In genomic region chr1:243482237-243483022, GRCh38 we compare ENCODE assay signal across 8 cellular contexts.
DNase-seq lines count a peak whose midpoint lies in the region; TF ChIP-seq lines count a peak whose summit lies in the region.

No MANE protein-coding gene starts in this region.

- BruUV-seq in MCF 10A (replicated peaks; lab: Mats Ljungman, UMichigan), result no TSS peak

- no peak overlapping the region for H3K27ac ChIP-seq in CD8-positive, alpha-beta memory T cell (ENCODE audit: low read depth, low read length)
- no peak overlapping the region for H3K27ac ChIP-seq in transverse colon

- CTCF ChIA-PET in CD8-positive, alpha-beta memory T cell (lab: Charles Lee), result no interaction called here
- CTCF ChIA-PET in MCF 10A (lab: Yijun Ruan, JAX), result interaction anchor here (0.6 to 1.6 kb wide), 2 partner anchors 177 to 791 kb away, joined by 3 read pairs; no protein-coding TSS in a partner anchor

- DNase-seq in CD8-positive, alpha-beta memory T cell, result no peak
- DNase-seq in NCI-H1694 (lab: John Stamatoyannopoulos, UW) (peak; percentile 100), MCF 10A (ENCODE audit: unreplicated experiment) (peak; percentile 47), left kidney (ENCODE audit: low read depth, low spot score) (peak; percentile 63), transverse colon (no peak), NCI-H2029 (lab: John Stamatoyannopoulos, UW) (no peak), NCI-H1930 (lab: John Stamatoyannopoulos, UW) (no peak)
- no peak for DNase-seq in activated CD4-positive, alpha-beta T cell treated with anti-CD3 and anti-CD28 coated beads for 1 hour

- intact Hi-C loops in MCF 10A (cut with micrococcal nuclease) (no loop called here), transverse colon (cut with DNase I; ENCODE audit: low total_unique reads) (no loop called here)

- in situ Hi-C loops in transverse colon (cut with MboI; ENCODE audit: low pct_ligation_motif_present in 1 of 4, low pct_unique_long_range_greater_than_20kb in 1 of 4, low sequenced_read_pairs in 3 of 4), result no loop called here

- H3K4me3 ChIP-seq in CD8-positive, alpha-beta memory T cell (ENCODE audit: low read length), result peak overlapping the region; percentile 47
- H3K4me3 ChIP-seq in transverse colon, result peak overlapping the region; percentile 14 to 49 (median 35)

- no peaks in the 10 kb centered on the region for H3K36me3 ChIP-seq in CD8-positive, alpha-beta memory T cell (ENCODE audit: insufficient read depth, low read length)
- H3K36me3 ChIP-seq in transverse colon, result no peaks in the 10 kb centered on the region

- H3K9me3 ChIP-seq in CD8-positive, alpha-beta memory T cell (ENCODE audit: low read length), result no peaks in the 10 kb centered on the region
- H3K9me3 ChIP-seq in transverse colon, result no peaks in the 10 kb centered on the region

- TF ChIP-seq EP300 in transverse colon (IDR thresholded peaks at IDR 0.05; ENCODE audit: low read depth), result no peak

- H3K27me3 Mint-ChIP-seq in CD8-positive, alpha-beta memory T cell, result no peaks in the 10 kb centered on the region
- H3K27me3 Mint-ChIP-seq in MCF 10A (ENCODE audit: insufficient read depth, unreplicated experiment), result no peaks in the 10 kb centered on the region

- H3K4me1 ChIP-seq in CD8-positive, alpha-beta memory T cell (ENCODE audit: insufficient read depth, low read length), result peaks cover 13% of the 10 kb centered on the region
- peaks cover 0 to 10% (median 7%) of the 10 kb centered on the region in 4 donors for H3K4me1 ChIP-seq in transverse colon

- peak overlapping the region in 3 of 8 donors; percentile 47 to 77 (median 50) for H3K27ac Mint-ChIP-seq in CD8-positive, alpha-beta memory T cell
- H3K27ac Mint-ChIP-seq in MCF 10A (ENCODE audit: low read depth, unreplicated experiment), result peak overlapping the region; percentile 42

- H3K4me3 Mint-ChIP-seq in CD8-positive, alpha-beta memory T cell, result peak overlapping the region; percentile 70 to 89 (median 79)
- H3K4me3 Mint-ChIP-seq in MCF 10A (ENCODE audit: unreplicated experiment), result no peak overlapping the region

- POLR2A ChIA-PET in CD8-positive, alpha-beta memory T cell (lab: Charles Lee), result no interaction called here
- POLR2A ChIA-PET in MCF 10A (lab: Yijun Ruan, JAX), result no interaction called here

- H3K27me3 ChIP-seq in CD8-positive, alpha-beta memory T cell (ENCODE audit: insufficient read depth, low read length, poor library complexity, severe bottlenecking), result no peaks in the 10 kb centered on the region
- no peaks in the 10 kb centered on the region for H3K27me3 ChIP-seq in transverse colon

- TF ChIP-seq CTCF in MCF 10A (IDR thresholded peaks at IDR 0.05; ENCODE audit: unreplicated experiment) (no peak), transverse colon (IDR thresholded peaks at IDR 0.05) (no peak)

- peaks cover 18 to 33% (median 26%) of the 10 kb centered on the region in 3 donors for H3K4me1 Mint-ChIP-seq in CD8-positive, alpha-beta memory T cell
- H3K4me1 Mint-ChIP-seq in MCF 10A (ENCODE audit: insufficient read depth, unreplicated experiment), result peaks cover 17% of the 10 kb centered on the region

- H3K36me3 Mint-ChIP-seq in CD8-positive, alpha-beta memory T cell, result peaks cover under 1 to 7% (median 6%) of the 10 kb centered on the region in 3 donors
- peaks cover 18% of the 10 kb centered on the region for H3K36me3 Mint-ChIP-seq in MCF 10A (ENCODE audit: insufficient read depth, unreplicated experiment)

- TF ChIP-seq POLR2A in transverse colon (IDR thresholded peaks at IDR 0.05), result no peak

- H3K9me3 Mint-ChIP-seq in CD8-positive, alpha-beta memory T cell, result no peaks in the 10 kb centered on the region
- H3K9me3 Mint-ChIP-seq in MCF 10A (ENCODE audit: unreplicated experiment), result peaks cover 8% of the 10 kb centered on the region

- 67% methylated on average over 24 of the region's 24 CpGs; no CpG with 5 or more reads in 1 of the 2 donors for WGBS in transverse colon (ENCODE audit: low coverage in 1 of 2), 2 donors

Comparison
In these comparisons a context has a peak if more than half of its experiments do, and no peak if none do; other contexts are left out.
1. DNase-seq: peak in NCI-H1694 (single experiment), MCF 10A (single experiment) and left kidney (single experiment); none in CD8-positive, alpha-beta memory T cell (0 of 5), transverse colon (single experiment), NCI-H2029 (single experiment), activated CD4-positive, alpha-beta T cell treated with anti-CD3 and anti-CD28 coated beads for 1 hour (single experiment) and NCI-H1930 (0 of 2).